ENCODE assay signal across 8 cellular contexts in the genomic region with DNA sequence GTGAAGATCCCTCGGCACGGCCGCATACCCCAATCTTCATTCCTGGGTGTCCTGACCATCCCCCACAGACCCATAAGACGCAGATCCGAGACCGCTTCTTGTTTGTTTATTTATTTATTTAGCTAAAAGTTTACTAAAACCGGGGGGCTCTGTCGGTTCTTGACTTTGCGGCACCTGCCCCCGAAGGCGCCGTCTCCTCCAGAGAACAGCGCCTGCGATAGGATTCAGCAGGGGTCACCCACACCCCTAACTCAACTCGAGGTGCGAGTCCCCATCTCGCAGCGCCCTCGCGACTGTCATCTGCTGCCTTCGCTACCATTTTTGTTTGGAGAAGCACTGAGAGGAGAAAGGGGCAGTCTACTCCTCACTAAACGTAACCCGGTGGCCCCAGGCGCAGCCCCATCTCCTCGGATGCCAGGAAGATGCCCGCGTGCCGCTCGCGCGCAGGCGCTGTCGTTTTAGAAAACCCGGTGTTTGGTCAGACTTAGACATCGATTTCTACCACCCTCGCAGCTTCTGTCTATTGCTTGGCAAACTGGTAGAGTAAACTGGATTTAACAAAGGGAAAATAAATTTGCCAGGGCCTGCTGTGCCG.
DNase-seq lines count a peak whose midpoint lies in the region; ATAC-seq and TF ChIP-seq lines count a peak whose summit lies in the region.

No MANE protein-coding gene starts in this region.

- H3K9ac ChIP-seq in KMS-11 = peak overlapping the region; percentile 27; the same call in 1 of the 2 replicates

- no peaks in the 10 kb centered on the region for H3K36me3 ChIP-seq in KMS-11 (ENCODE audit: insufficient read depth)

- H3K27ac ChIP-seq in KMS-11 = no peak overlapping the region

- H3K4me1 Mint-ChIP-seq in activated naive CD4-positive, alpha-beta T cell treated with anti-CD3 and anti-CD28 coated beads, Interleukin-2, amount 50 U/mL, for 24 hours = no peaks in the 10 kb centered on the region
- peaks cover 19% of the 10 kb centered on the region for H3K4me1 Mint-ChIP-seq in stimulated activated naive CD8-positive, alpha-beta T cell treated with anti-CD3 and anti-CD28 coated beads, Interleukin-15, amount 100 ng/mL, for 72 hours

- peaks cover 5% of the 10 kb centered on the region for H3K27me3 Mint-ChIP-seq in activated naive CD4-positive, alpha-beta T cell treated with anti-CD3 and anti-CD28 coated beads, Interleukin-2, amount 50 U/mL, for 24 hours
- peaks cover 61% of the 10 kb centered on the region for H3K27me3 Mint-ChIP-seq in stimulated activated naive CD8-positive, alpha-beta T cell treated with anti-CD3 and anti-CD28 coated beads, Interleukin-15, amount 100 ng/mL, for 72 hours

- peak overlapping the region; percentile 56 for H3K4me2 ChIP-seq in KMS-11

- H3K27me3 ChIP-seq in KMS-11 (ENCODE audit: insufficient read depth, low read depth) = no peaks in the 10 kb centered on the region

- peak overlapping the region; percentile 92 for H2AFZ ChIP-seq in KMS-11 (ENCODE audit: low read depth)

- TF ChIP-seq CTCF in AG10803 (conservative IDR thresholded peaks at IDR 0.05; ENCODE audit: low read length) = no peak
- TF ChIP-seq CTCF in KMS-11 (conservative IDR thresholded peaks at IDR 0.05; ENCODE audit: low read depth, low read length) = peak; percentile 18; the same call in 1 of the 2 replicates

- peak; percentile 41 for ATAC-seq in GM19395 (IDR thresholded peaks at IDR 0.05; ENCODE audit: unreplicated experiment)
- ATAC-seq in stimulated activated naive CD8-positive, alpha-beta T cell treated with anti-CD3 and anti-CD28 coated beads, Interleukin-15, amount 100 ng/mL, for 72 hours = peak; percentile 51

- no peak for DNase-seq in AG10803 (ENCODE audit: low read depth)
- peak; percentile 7 for DNase-seq in left kidney (ENCODE audit: low read depth, low spot score)
- DNase-seq in stimulated activated naive CD8-positive, alpha-beta T cell treated with anti-CD3 and anti-CD28 coated beads, Interleukin-15, amount 100 ng/mL, for 72 hours = peak in 1 of 2 donors; percentile 26
- no peak for DNase-seq in NCI-H2196 (lab: John Stamatoyannopoulos, UW; ENCODE audit: unreplicated experiment)
- no peak for DNase-seq in NCI-H446 treated with DMSO at 0.1 percent for 48 hours (lab: John Stamatoyannopoulos, UW)

- peak overlapping the region; percentile 91 for H3K4me3 Mint-ChIP-seq in activated naive CD4-positive, alpha-beta T cell treated with anti-CD3 and anti-CD28 coated beads, Interleukin-2, amount 50 U/mL, for 24 hours
- peak overlapping the region; percentile 89 to 92 for H3K4me3 Mint-ChIP-seq in stimulated activated naive CD8-positive, alpha-beta T cell treated with anti-CD3 and anti-CD28 coated beads, Interleukin-15, amount 100 ng/mL, for 72 hours

- no peaks in the 10 kb centered on the region for H3K79me2 ChIP-seq in KMS-11 (ENCODE audit: insufficient read depth, low read depth)

- H3K36me3 Mint-ChIP-seq in activated naive CD4-positive, alpha-beta T cell treated with anti-CD3 and anti-CD28 coated beads, Interleukin-2, amount 50 U/mL, for 24 hours = no peaks in the 10 kb centered on the region

- H3K4me1 ChIP-seq in KMS-11 (ENCODE audit: low read depth, poor library complexity, severe bottlenecking) = no peaks in the 10 kb centered on the region

- no peaks in the 10 kb centered on the region for H3K9me3 Mint-ChIP-seq in activated naive CD4-positive, alpha-beta T cell treated with anti-CD3 and anti-CD28 coated beads, Interleukin-2, amount 50 U/mL, for 24 hours
- no peaks in the 10 kb centered on the region for H3K9me3 Mint-ChIP-seq in stimulated activated naive CD8-positive, alpha-beta T cell treated with anti-CD3 and anti-CD28 coated beads, Interleukin-15, amount 100 ng/mL, for 72 hours

- H4K20me1 ChIP-seq in KMS-11 (ENCODE audit: insufficient read depth) = no peaks in the 10 kb centered on the region

- no peak overlapping the region for H3K27ac Mint-ChIP-seq in activated naive CD4-positive, alpha-beta T cell treated with anti-CD3 and anti-CD28 coated beads, Interleukin-2, amount 50 U/mL, for 24 hours
- peak overlapping the region in 1 of 2 donors; percentile 89 for H3K27ac Mint-ChIP-seq in stimulated activated naive CD8-positive, alpha-beta T cell treated with anti-CD3 and anti-CD28 coated beads, Interleukin-15, amount 100 ng/mL, for 72 hours

- H3K4me3 ChIP-seq in AG10803 (ENCODE audit: low read length) (peak overlapping the region; percentile 49), KMS-11 (IDR thresholded peaks at IDR 0.05; ENCODE audit: insufficient read depth, low read depth, low read length) (no peak overlapping the region)
